8 cellular contexts compared by ENCODE assay signal in genomic region chr1:211680752-211681327, GRCh38. TPM values are rescaled to one million over a fixed set of nuclear protein-coding genes. Genes with fewer than 3 reads are reported as not detected.
DNase-seq lines count a peak whose midpoint lies in the region; ATAC-seq lines count a peak whose summit lies in the region.

No MANE protein-coding gene starts in this region.

- H3K27ac ChIP-seq in mesenchymal stem cell (ENCODE audit: low read length, poor library complexity, severe bottlenecking): no peak overlapping the region

- peaks cover 0 to 14% of the 10 kb centered on the region in 2 experiments for H3K27me3 ChIP-seq in mesenchymal stem cell (ENCODE audit: control insufficient read depth in 1 of 2, insufficient read depth in 1 of 2, low read length in 2 of 2)

- H2BK15ac ChIP-seq in mesenchymal stem cell (ENCODE audit: low read depth, poor library complexity, severe bottlenecking): no peak overlapping the region

- H3K4me2 ChIP-seq in mesenchymal stem cell (ENCODE audit: low read length, poor library complexity, severe bottlenecking): no peak overlapping the region

- in situ Hi-C loops in Caki2 (cut with HindIII; ENCODE audit: low pct_unique_long_range_greater_than_20kb, low sequenced_read_pairs): no loop called here

- no peaks in the 10 kb centered on the region for H3K79me1 ChIP-seq in mesenchymal stem cell (replicated peaks; ENCODE audit: low read length, poor library complexity, severe bottlenecking)

- H3K4me3 ChIP-seq in mesenchymal stem cell (ENCODE audit: insufficient read depth in 1 of 2, low read depth in 1 of 2, low read length in 2 of 2): no peak overlapping the region

- H4K91ac ChIP-seq in mesenchymal stem cell (ENCODE audit: low read length): no peak overlapping the region

- no peaks in the 10 kb centered on the region for H3K9me3 ChIP-seq in mesenchymal stem cell (ENCODE audit: control insufficient read depth, low read length)

- peak overlapping the region; percentile 44 for H3K9ac ChIP-seq in mesenchymal stem cell (ENCODE audit: low read length)

- H3K36me3 ChIP-seq in mesenchymal stem cell (ENCODE audit: control insufficient read depth in 1 of 2, insufficient read depth in 2 of 2, low read depth in 1 of 2, low read length in 2 of 2): no peaks in the 10 kb centered on the region

- no peak overlapping the region for H2BK12ac ChIP-seq in mesenchymal stem cell (ENCODE audit: low read length in 2 of 2)

- H2AK5ac ChIP-seq in mesenchymal stem cell (ENCODE audit: low read length, severe bottlenecking): no peak overlapping the region

- no peak overlapping the region for H2AFZ ChIP-seq in mesenchymal stem cell (ENCODE audit: low read depth, low read length)

- no peak overlapping the region for H2BK5ac ChIP-seq in mesenchymal stem cell (ENCODE audit: low read depth, low read length, poor library complexity, severe bottlenecking)

- peaks cover 2% of the 10 kb centered on the region for H3K4me1 ChIP-seq in mesenchymal stem cell (ENCODE audit: control insufficient read depth, insufficient read depth, low read depth, low read length)

- peak; percentile 50 for ATAC-seq in GM21367 (IDR thresholded peaks at IDR 0.05; ENCODE audit: unreplicated experiment)

- no peak overlapping the region for H2BK120ac ChIP-seq in mesenchymal stem cell (ENCODE audit: low read depth, low read length)

- DNase-seq in Caki2 (ENCODE audit: low read depth): peak; percentile 72
- DNase-seq in HPDE6-E6E7 (ENCODE audit: extremely low spot score): peak; percentile 84
- DNase-seq in NCI-H82 (lab: John Stamatoyannopoulos, UW): peak; percentile 98
- DNase-seq in activated CD4-positive, alpha-beta T cell treated with anti-CD3 and anti-CD28 coated beads, Interleukin-2, amount 50 U/mL, for 4 hours: peak; percentile 60 to 67
- DNase-seq in dermis blood vessel endothelial cell: peak; percentile 91
- peak; percentile 90 for DNase-seq in mesenchymal stem cell
- peak; percentile 42 to 66 for DNase-seq in stimulated activated CD8-positive, alpha-beta memory T cell treated with anti-CD3 and anti-CD28 coated beads, Interleukin-15, amount 100 ng/mL, for 48 hours (ENCODE audit: low read depth in 2 of 2)

- H3K14ac ChIP-seq in mesenchymal stem cell (ENCODE audit: low read length in 2 of 2): no peak overlapping the region

- WGBS in mesenchymal stem cell: 0% methylated on average over 5 of the region's 9 CpGs

- no peak overlapping the region for H3K23ac ChIP-seq in mesenchymal stem cell (ENCODE audit: low read length in 2 of 2)

- no peak overlapping the region for H3K18ac ChIP-seq in mesenchymal stem cell (ENCODE audit: low read depth in 1 of 2, low read length in 2 of 2)

- peak overlapping the region; percentile 50 for H4K8ac ChIP-seq in mesenchymal stem cell (ENCODE audit: low read length)

- no peak overlapping the region for H3K4ac ChIP-seq in mesenchymal stem cell (ENCODE audit: low read depth in 1 of 2, low read length in 2 of 2)

RNA-seq across cellular contexts. Expression of gene NEK2, which starts 5.4 kb away (rescaled TPM):
- total RNA-seq in Caki2 (2014; rRNA removed; shearing (Covaris generic); ENCODE audit: low replicate concordance): 34.6 and 39.9 TPM in 2 replicates
- total RNA-seq in dermis blood vessel endothelial cell: 7.1 and 48.8 TPM in 2 replicates
- 1.8 TPM for polyA plus RNA-seq in mesenchymal stem cell (2013, experiment 1 of 2)
- polyA plus RNA-seq in mesenchymal stem cell (2013, experiment 2 of 2): 2.1 TPM
